11 cellular contexts compared by ENCODE assay signal in genomic region chr4:37392540-37393255, GRCh38.
A peak's percentile ranks its signal among the peaks of the same experiment; 100 is the strongest.
DNase-seq lines count a peak whose midpoint lies in the region; ATAC-seq and TF ChIP-seq lines count a peak whose summit lies in the region.
"Had no signal": no experiment of that assay in that cellular context is flagged by ENCODE, and none has a peak within 500 bp of the region (broad histone marks: within the 10 kb centered on the region; RNA-seq: fewer than 3 reads in every experiment).

No MANE protein-coding gene starts in this region.

- ATAC-seq in GM21529 (IDR thresholded peaks at IDR 0.05; ENCODE audit: unreplicated experiment): peak; percentile 36
- ATAC-seq: activated CD8-positive, alpha-beta memory T cell treated with anti-CD3 and anti-CD28 coated beads, Interleukin-2, amount 10 ng/mL, durations not matched to agents 7 days and 5 days had no signal

- no peak overlapping the region for H3K4me3 ChIP-seq in epithelial cell of proximal tubule (ENCODE audit: low read depth, low read length)
- H3K4me3 ChIP-seq: tibial artery had no signal

- DNase-seq in NCI-H446 treated with DMSO at 0.1 percent for 48 hours (lab: John Stamatoyannopoulos, UW) (peak; percentile 28), epithelial cell of proximal tubule (ENCODE audit: low read depth) (peak; percentile 56), occipital lobe (lab: John Stamatoyannopoulos, UW) (peak; percentile 52), NCI-H82 (lab: John Stamatoyannopoulos, UW) (no peak), GM03348 (ENCODE audit: low spot score) (no peak), NCI-H2227 treated with DMSO at 0.1 percent for 48 hours (lab: John Stamatoyannopoulos, UW) (no peak)
- no peak for DNase-seq in stimulated activated CD4-positive, alpha-beta T cell treated with anti-CD3 and anti-CD28 coated beads, Interleukin-4, amount 100 ng/mL, for 1 hour
- DNase-seq: activated CD8-positive, alpha-beta memory T cell treated with anti-CD3 and anti-CD28 coated beads, Interleukin-2, amount 10 ng/mL, durations not matched to agents 7 days and 5 days; kidney glomerular epithelial cell had no signal

- no peak for TF ChIP-seq CTCF in epithelial cell of proximal tubule (conservative IDR thresholded peaks at IDR 0.05; ENCODE audit: low read depth, low read length)

Comparison
In these comparisons a context has a peak if more than half of its experiments do, and no peak if none do; other contexts are left out.
1. DNase-seq: peak in NCI-H446 treated with DMSO at 0.1 percent for 48 hours (single experiment), epithelial cell of proximal tubule (single experiment) and occipital lobe (single experiment); none in NCI-H82 (single experiment), GM03348 (single experiment), stimulated activated CD4-positive, alpha-beta T cell treated with anti-CD3 and anti-CD28 coated beads, Interleukin-4, amount 100 ng/mL, for 1 hour (single experiment) and NCI-H2227 treated with DMSO at 0.1 percent for 48 hours (single experiment).